Comparison of ENCODE assay signal across 1 cellular context in genomic region chrX:69539437-69539836, GRCh38.
TF ChIP-seq lines count a peak whose summit lies in the region.

No MANE protein-coding gene starts in this region.

TF ChIP-seq in GM12878, 131 proteins besides CTCF, POLR2A, EP300 and RAD21 (continued from another document):
- TF ChIP-seq CUX1 (IDR thresholded peaks at IDR 0.05; ENCODE audit: insufficient replicate concordance, low read depth, low read length) (no peak), SRF (IDR thresholded peaks at IDR 0.05; ENCODE audit: low read depth in 2 of 2, low read length in 2 of 2) (no peak), PBX3 (IDR thresholded peaks at IDR 0.05; ENCODE audit: insufficient replicate concordance, low read depth, low read length) (no peak), ZBTB4 (CRISPR knock-in tag; IDR thresholded peaks at IDR 0.05) (no peak), RFX5 (IDR thresholded peaks at IDR 0.05; ENCODE audit: low read depth, low read length) (no peak), CREB1 (IDR thresholded peaks at IDR 0.05; ENCODE audit: low read depth) (no peak), FOS (IDR thresholded peaks at IDR 0.05; ENCODE audit: borderline replicate concordance, extremely low read depth, insufficient read length) (no peak), ZNF622 (IDR thresholded peaks at IDR 0.05) (no peak), USF1 (IDR thresholded peaks at IDR 0.05; ENCODE audit: borderline replicate concordance, extremely low read length, insufficient read depth, low read depth, low read length) (no peak), NKRF (conservative IDR thresholded peaks at IDR 0.05) (no peak), MXI1 (IDR thresholded peaks at IDR 0.05; ENCODE audit: low read depth, low read length) (no peak), USF2 (IDR thresholded peaks at IDR 0.05; ENCODE audit: borderline replicate concordance, low read depth, low read length) (no peak), ATF7 (IDR thresholded peaks at IDR 0.05; ENCODE audit: low read depth) (no peak), ZBTB11 (CRISPR knock-in tag; IDR thresholded peaks at IDR 0.05) (no peak), NR2F1 (conservative IDR thresholded peaks at IDR 0.05) (no peak), SMARCA5 (IDR thresholded peaks at IDR 0.05) (no peak), PML (IDR thresholded peaks at IDR 0.05; ENCODE audit: low read length) (no peak), BHLHE40 (IDR thresholded peaks at IDR 0.05; ENCODE audit: borderline replicate concordance in 1 of 2, low read depth in 2 of 2, low read length in 1 of 2) (no peak), SUZ12 (IDR thresholded peaks at IDR 0.05; ENCODE audit: unreplicated experiment) (no peak)
